In the genomic region with DNA sequence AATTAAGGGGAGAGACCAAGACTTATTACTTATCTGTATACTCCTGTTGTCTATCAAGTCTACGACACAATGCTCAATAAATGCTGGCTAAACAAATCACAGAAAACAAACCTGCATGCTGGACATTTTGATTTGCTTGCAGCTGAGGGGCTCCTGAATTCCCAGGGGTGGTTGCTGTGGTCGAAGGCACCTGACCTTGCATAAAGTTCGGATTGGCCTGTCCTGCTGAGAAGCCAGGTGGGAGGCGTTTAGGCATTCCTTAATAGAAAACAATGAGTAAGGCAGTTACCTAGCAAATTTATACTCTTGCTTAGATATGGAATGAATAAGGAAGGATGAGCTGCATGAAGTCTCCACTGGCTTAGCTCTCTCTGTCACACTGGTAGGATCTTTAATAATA, we compare ENCODE assay signal across 18 cellular contexts.
"Had no signal": no experiment of that assay in that cellular context is flagged by ENCODE, and none has a peak within 500 bp of the region (broad histone marks: within the 10 kb centered on the region; RNA-seq: fewer than 3 reads in every experiment).

No MANE protein-coding gene starts in this region.

- H3K4me3 Mint-ChIP-seq: activated CD4-positive, alpha-beta T cell treated with anti-CD3 and anti-CD28 coated beads, Interleukin-2, amount 10 ng/mL, durations not matched to agents 7 days and 5 days; activated naive CD4-positive, alpha-beta T cell treated with anti-CD3 and anti-CD28 coated beads for 36 hours; activated naive CD8-positive, alpha-beta T cell treated with anti-CD3 and anti-CD28 coated beads, Interleukin-2, amount 50 U/mL, for 24 hours; naive thymus-derived CD8-positive, alpha-beta T cell; type B pancreatic cell had no signal

- H3K9ac ChIP-seq: parathyroid adenoma had no signal

- DNase-seq: activated CD4-positive, alpha-beta T cell treated with anti-CD3 and anti-CD28 coated beads, Interleukin-2, amount 10 ng/mL, durations not matched to agents 7 days and 5 days; activated CD4-positive, CD25-positive, alpha-beta regulatory T cell; activated CD8-positive, alpha-beta memory T cell treated with anti-CD3 and anti-CD28 coated beads, Interleukin-2, amount 50 U/mL, for 48 hours; activated naive CD4-positive, alpha-beta T cell treated with anti-CD3 and anti-CD28 coated beads for 36 hours; activated naive CD8-positive, alpha-beta T cell treated with anti-CD3 and anti-CD28 coated beads, Interleukin-2, amount 50 U/mL, for 24 hours; aorta; gastrocnemius medialis; heart left ventricle; kidney; left ventricle myocardium inferior; naive thymus-derived CD8-positive, alpha-beta T cell; stimulated activated CD4-positive, alpha-beta T cell treated with anti-CD3 and anti-CD28 coated beads, Interleukin-2, amount 100 ng/mL, for 48 hours; stimulated activated naive CD8-positive, alpha-beta T cell treated with anti-CD3 and anti-CD28 coated beads, Interleukin-15, Interleukin-2, amounts not matched to agents 100 U/mL and 50 U/mL, for 24 hours; T-helper 2 cell had no signal

- H3K4me1 Mint-ChIP-seq: activated CD4-positive, alpha-beta T cell treated with anti-CD3 and anti-CD28 coated beads, Interleukin-2, amount 10 ng/mL, durations not matched to agents 7 days and 5 days had no signal

- H3K27me3 Mint-ChIP-seq: activated CD4-positive, alpha-beta T cell treated with anti-CD3 and anti-CD28 coated beads, Interleukin-2, amount 10 ng/mL, durations not matched to agents 7 days and 5 days; activated naive CD8-positive, alpha-beta T cell treated with anti-CD3 and anti-CD28 coated beads, Interleukin-2, amount 50 U/mL, for 24 hours; naive thymus-derived CD8-positive, alpha-beta T cell; type B pancreatic cell had no signal

- H3K4me3 ChIP-seq: breast epithelium, gastrocnemius medialis, heart left ventricle, left ventricle myocardium inferior had no signal

- H3K79me2 ChIP-seq: parathyroid adenoma had no signal

- H3K4me1 ChIP-seq: breast epithelium, gastrocnemius medialis, heart left ventricle, left ventricle myocardium inferior, parathyroid adenoma had no signal

- H3K9me3 ChIP-seq: breast epithelium, gastrocnemius medialis, heart left ventricle, left ventricle myocardium inferior, neutrophil had no signal

- H3K27ac Mint-ChIP-seq: activated CD4-positive, alpha-beta T cell treated with anti-CD3 and anti-CD28 coated beads, Interleukin-2, amount 10 ng/mL, durations not matched to agents 7 days and 5 days; activated naive CD4-positive, alpha-beta T cell treated with anti-CD3 and anti-CD28 coated beads for 36 hours; activated naive CD8-positive, alpha-beta T cell treated with anti-CD3 and anti-CD28 coated beads, Interleukin-2, amount 50 U/mL, for 24 hours; type B pancreatic cell had no signal

- ATAC-seq: activated naive CD8-positive, alpha-beta T cell treated with anti-CD3 and anti-CD28 coated beads, Interleukin-2, amount 50 U/mL, for 24 hours; gastrocnemius medialis; naive thymus-derived CD8-positive, alpha-beta T cell; stimulated activated naive CD8-positive, alpha-beta T cell treated with anti-CD3 and anti-CD28 coated beads, Interleukin-15, Interleukin-2, amounts not matched to agents 100 U/mL and 50 U/mL, for 24 hours had no signal

- H3K9me3 Mint-ChIP-seq: activated CD4-positive, alpha-beta T cell treated with anti-CD3 and anti-CD28 coated beads, Interleukin-2, amount 10 ng/mL, durations not matched to agents 7 days and 5 days; activated naive CD4-positive, alpha-beta T cell treated with anti-CD3 and anti-CD28 coated beads for 36 hours; activated naive CD8-positive, alpha-beta T cell treated with anti-CD3 and anti-CD28 coated beads, Interleukin-2, amount 50 U/mL, for 24 hours; naive thymus-derived CD8-positive, alpha-beta T cell; type B pancreatic cell had no signal

- H2AFZ ChIP-seq: parathyroid adenoma had no signal

- H3K27ac ChIP-seq: breast epithelium, gastrocnemius medialis, left ventricle myocardium inferior, neutrophil, parathyroid adenoma had no signal

- H3K27me3 ChIP-seq: breast epithelium, gastrocnemius medialis, heart left ventricle, neutrophil had no signal
